In genomic region chr7:43240565-43240964, GRCh38 we compare ENCODE assay signal across 16 cellular contexts.
DNase-seq lines count a peak whose midpoint lies in the region; ATAC-seq, FAIRE-seq and TF ChIP-seq lines count a peak whose summit lies in the region.
"Had no signal": no experiment of that assay in that cellular context is flagged by ENCODE, and none has a peak within 500 bp of the region (broad histone marks: within the 10 kb centered on the region; RNA-seq: fewer than 3 reads in every experiment).

No MANE protein-coding gene starts in this region.

- H4K20me1 ChIP-seq in H1 (replicated peaks in 1 of 2; ENCODE audit: control insufficient read depth in 1 of 2, insufficient read depth in 2 of 2, low read length in 2 of 2): no peaks in the 10 kb centered on the region
- H4K20me1 ChIP-seq: BLaER1 had no signal

- peak overlapping the region; percentile 18 for H2BK120ac ChIP-seq in H1 (replicated peaks; ENCODE audit: low read depth, low read length)
- H2BK120ac ChIP-seq in mesendoderm (ENCODE audit: low read depth, low read length): no peak overlapping the region

- peak; percentile 53 for DNase-seq in DMS53 (lab: John Stamatoyannopoulos, UW)
- DNase-seq in DMS53 treated with DMSO at 0.1 percent for 48 hours (lab: John Stamatoyannopoulos, UW; ENCODE audit: unreplicated experiment): no peak
- no peak for DNase-seq in H1 (ENCODE audit: low read depth in 1 of 2, low spot score in 2 of 2)
- no peak for DNase-seq in mesendoderm
- no peak for DNase-seq in stimulated activated effector memory CD8-positive, alpha-beta T cell treated with anti-CD3 and anti-CD28 coated beads, Interleukin-12 subunit alpha, Interleukin-12 subunit beta, amount 100 ng/mL, for 72 hours (ENCODE audit: low spot score in 2 of 2)
- no peak for DNase-seq in colonic mucosa
- no peak for DNase-seq in activated CD4-positive, alpha-beta T cell treated with anti-CD3 and anti-CD28 coated beads, Interleukin-2, amount 50 U/mL, for 4 hours
- DNase-seq: 8988T; Calu3; CD8-positive, alpha-beta T cell had no signal

- H3K23ac ChIP-seq in H1 (ENCODE audit: insufficient read length) (no peak overlapping the region), mesendoderm (ENCODE audit: low read length) (no peak overlapping the region)

- intact Hi-C loops in colonic mucosa (cut with DNase I): no loop called here

- CTCF ChIA-PET in H1 (lab: Charles Lee; ENCODE audit: partially characterized antibody): interaction anchor here (1.3 to 1.5 kb wide), 2 partner anchors 8 to 21 kb away, joined by 4 to 5 read pairs; no protein-coding TSS in a partner anchor

- TF ChIP-seq RAD21 in H1 (IDR thresholded peaks at IDR 0.05 in 1 of 2, conservative IDR thresholded peaks at IDR 0.05 in 1 of 2; ENCODE audit: low read depth in 2 of 2, low read length in 2 of 2): no peak

- H3K4ac ChIP-seq in H1 (replicated peaks; ENCODE audit: insufficient read length, low read depth, low read length): no peak overlapping the region
- no peak overlapping the region for H3K4ac ChIP-seq in mesendoderm (ENCODE audit: low read depth, low read length)

- no peak overlapping the region for H3K14ac ChIP-seq in H1 (ENCODE audit: insufficient read length)

- H3K27ac ChIP-seq in H1 (ENCODE audit: low read depth, low read length) (no peak overlapping the region), mesendoderm (ENCODE audit: low read depth, low read length) (no peak overlapping the region), colonic mucosa (no peak overlapping the region)
- H3K27ac ChIP-seq: BLaER1 had no signal

- no peak overlapping the region; the same call in 1 of the 2 replicates for H2AK5ac ChIP-seq in H1 (ENCODE audit: low read depth, low read length)
- peak overlapping the region; percentile 69 for H2AK5ac ChIP-seq in mesendoderm (ENCODE audit: low read length)

- H3K36me3 Mint-ChIP-seq in stimulated activated effector memory CD8-positive, alpha-beta T cell treated with anti-CD3 and anti-CD28 coated beads, Interleukin-12 subunit alpha, Interleukin-12 subunit beta, amount 100 ng/mL, for 72 hours: no peaks in the 10 kb centered on the region
- H3K36me3 Mint-ChIP-seq: CD8-positive, alpha-beta T cell had no signal

- TF ChIP-seq POLR2A in H1 (IDR thresholded peaks at IDR 0.05; ENCODE audit: control extremely low read depth in 1 of 2, low read depth in 2 of 2, low read length in 2 of 2): no peak

- H4K5ac ChIP-seq in H1 (ENCODE audit: insufficient read length, low read depth, low read length) (no peak overlapping the region), mesendoderm (ENCODE audit: low read length) (no peak overlapping the region)

- peak overlapping the region; percentile 62; the same call in 1 of the 2 replicates for H2BK12ac ChIP-seq in H1 (ENCODE audit: low read depth, low read length)

- H3K27me3 ChIP-seq in H1 (replicated peaks in 1 of 4; ENCODE audit: control insufficient read depth in 3 of 4, extremely low read depth in 1 of 4, insufficient read depth in 3 of 4, low read length in 3 of 4) (no peaks in the 10 kb centered on the region), mesendoderm (ENCODE audit: insufficient read depth, low read length, poor library complexity) (no peaks in the 10 kb centered on the region), colonic mucosa (no peaks in the 10 kb centered on the region)
- H3K27me3 ChIP-seq: BLaER1 had no signal

- H3K4me3 ChIP-seq in H1 (ENCODE audit: extremely low read depth in 1 of 4, insufficient read depth in 2 of 4, low read depth in 3 of 4, low read length in 4 of 4) (no peak overlapping the region), mesendoderm (ENCODE audit: low read length) (no peak overlapping the region), colonic mucosa (no peak overlapping the region)
- H3K4me3 ChIP-seq: BLaER1, HAP-1 had no signal

- H3K79me1 ChIP-seq in H1 (ENCODE audit: low read depth, low read length): no peaks in the 10 kb centered on the region; the same call in 1 of the 2 replicates
- H3K79me1 ChIP-seq in mesendoderm (ENCODE audit: low read length): no peaks in the 10 kb centered on the region

- peaks cover 1% of the 10 kb centered on the region; the same call in 1 of the 2 replicates for H3K23me2 ChIP-seq in H1 (ENCODE audit: low read depth, low read length)

- no peaks in the 10 kb centered on the region for H3K9me3 Mint-ChIP-seq in stimulated activated effector memory CD8-positive, alpha-beta T cell treated with anti-CD3 and anti-CD28 coated beads, Interleukin-12 subunit alpha, Interleukin-12 subunit beta, amount 100 ng/mL, for 72 hours
- H3K9me3 Mint-ChIP-seq: CD8-positive, alpha-beta T cell had no signal

- H3K9me3 ChIP-seq in H1 (ENCODE audit: insufficient read depth in 2 of 2, low read depth in 1 of 2, low read length in 1 of 2) (no peaks in the 10 kb centered on the region), colonic mucosa (no peaks in the 10 kb centered on the region)
- H3K9me3 ChIP-seq: BLaER1, HAP-1 had no signal

- H4K91ac ChIP-seq in H1 (replicated peaks; ENCODE audit: insufficient read length, low read length): no peak overlapping the region

- no peak overlapping the region for H4K8ac ChIP-seq in H1 (ENCODE audit: extremely low read depth, insufficient read depth, low read length)
- H4K8ac ChIP-seq in mesendoderm (ENCODE audit: low read depth, low read length): no peak overlapping the region

- no peak overlapping the region for H2AFZ ChIP-seq in H1 (ENCODE audit: low read length)

- H3K27ac Mint-ChIP-seq in stimulated activated effector memory CD8-positive, alpha-beta T cell treated with anti-CD3 and anti-CD28 coated beads, Interleukin-12 subunit alpha, Interleukin-12 subunit beta, amount 100 ng/mL, for 72 hours: no peak overlapping the region
- H3K27ac Mint-ChIP-seq: CD8-positive, alpha-beta T cell had no signal

- H3K36me3 ChIP-seq in H1 (ENCODE audit: control insufficient read depth in 2 of 4, insufficient read depth in 4 of 4, low read length in 3 of 4) (no peaks in the 10 kb centered on the region), mesendoderm (ENCODE audit: control insufficient read depth, insufficient read depth, low read length) (no peaks in the 10 kb centered on the region), colonic mucosa (no peaks in the 10 kb centered on the region)
- H3K36me3 ChIP-seq: BLaER1, HAP-1 had no signal

- POLR2A ChIA-PET in H1 (lab: Charles Lee; ENCODE audit: partially characterized antibody): interaction anchor here (1.0 kb wide), 1 partner anchor 12 kb away, joined by 4 read pairs; no protein-coding TSS in a partner anchor

- H3K9ac ChIP-seq in H1 (replicated peaks in 1 of 4; ENCODE audit: extremely low read depth in 1 of 4, low read depth in 3 of 4, low read length in 3 of 4) (no peak overlapping the region), mesendoderm (ENCODE audit: low read length) (no peak overlapping the region), colonic mucosa (ENCODE audit: low read depth in 2 of 2, low read length in 2 of 2) (no peak overlapping the region)
- H3K9ac ChIP-seq: BLaER1 had no signal

- H3K4me2 ChIP-seq in H1 (ENCODE audit: insufficient read depth in 1 of 2, low read depth in 2 of 2, low read length in 2 of 2) (no peak overlapping the region), mesendoderm (ENCODE audit: low read length) (no peak overlapping the region)
- H3K4me2 ChIP-seq: BLaER1 had no signal

- H2BK5ac ChIP-seq in H1 (ENCODE audit: low read depth, low read length) (0 out of 2 replicates have a peak overlapping the region, but pooled peaks have one; percentile 14), mesendoderm (ENCODE audit: low read length) (no peak overlapping the region)

- TF ChIP-seq CTCF in H1 (IDR thresholded peaks at IDR 0.05; ENCODE audit: control extremely low read depth in 1 of 3, insufficient read depth in 1 of 3, low read depth in 1 of 3, low read length in 3 of 3) (no peak), colonic mucosa (IDR thresholded peaks at IDR 0.05) (no peak)

- no peak for TF ChIP-seq EP300 in H1 (IDR thresholded peaks at IDR 0.05; ENCODE audit: borderline replicate concordance in 1 of 2, low read depth in 2 of 2, low read length in 2 of 2)

- H2BK20ac ChIP-seq in H1 (ENCODE audit: low read length): peak overlapping the region; percentile 88; the same call in 1 of the 2 replicates

- no peak overlapping the region for H3K18ac ChIP-seq in H1 (ENCODE audit: extremely low read depth, low read length)
- no peak overlapping the region for H3K18ac ChIP-seq in mesendoderm (ENCODE audit: low read length)

- WGBS in H1 (ENCODE audit: extremely low coverage in 1 of 2, insufficient coverage in 1 of 2, insufficient read length in 1 of 2, insufficient replicate concordance in 2 of 2, low coverage in 1 of 2, low lambda C conversion rate in 2 of 2, missing lambda C conversion rate in 1 of 2), 2 experiments: 86% methylated on average over 6 of the region's 6 CpGs; no CpG with 5 or more reads in 1 of the 2 experiments
- WGBS in mesendoderm (ENCODE audit: extremely low coverage, insufficient coverage, low lambda C conversion rate): no CpG with 5 or more reads among the region's 6 CpGs

- H3K4me1 ChIP-seq in H1 (replicated peaks in 1 of 4; ENCODE audit: control insufficient read depth in 3 of 4, insufficient read depth in 4 of 4, low read length in 3 of 4): peaks cover 0 to 15% (median 10%) of the 10 kb centered on the region in 4 experiments; a peak in 5 of 7 replicates
- H3K4me1 ChIP-seq in mesendoderm (ENCODE audit: control insufficient read depth, low read depth, low read length): peaks cover 9% of the 10 kb centered on the region
- no peaks in the 10 kb centered on the region for H3K4me1 ChIP-seq in colonic mucosa
- H3K4me1 ChIP-seq: HAP-1 had no signal

- H3K56ac ChIP-seq in H1 (replicated peaks; ENCODE audit: insufficient read length, low read depth, low read length) (no peak overlapping the region), mesendoderm (ENCODE audit: low read length) (peak overlapping the region; percentile 57)

- FAIRE-seq in H1 (lab: Jason Lieb, UNC): no peak
- FAIRE-seq: G401.6, GM12891, GM18507 had no signal

- peak; percentile 22 for ATAC-seq in stimulated activated effector memory CD8-positive, alpha-beta T cell treated with anti-CD3 and anti-CD28 coated beads, Interleukin-12 subunit alpha, Interleukin-12 subunit beta, amount 100 ng/mL, for 72 hours
- no peak for ATAC-seq in GM21367 (IDR thresholded peaks at IDR 0.05; ENCODE audit: unreplicated experiment)
- ATAC-seq: CD8-positive, alpha-beta T cell had no signal

- H3K4me3 Mint-ChIP-seq in stimulated activated effector memory CD8-positive, alpha-beta T cell treated with anti-CD3 and anti-CD28 coated beads, Interleukin-12 subunit alpha, Interleukin-12 subunit beta, amount 100 ng/mL, for 72 hours: no peak overlapping the region
- H3K4me3 Mint-ChIP-seq: CD8-positive, alpha-beta T cell had no signal

- H3K79me2 ChIP-seq in H1 (ENCODE audit: control insufficient read depth in 1 of 2, insufficient read depth in 2 of 2, low read length in 2 of 2) (no peaks in the 10 kb centered on the region), mesendoderm (ENCODE audit: control insufficient read depth, insufficient read depth, low read length) (no peaks in the 10 kb centered on the region)

- H2BK15ac ChIP-seq in H1 (ENCODE audit: low read length) (no peak overlapping the region), mesendoderm (replicated peaks; ENCODE audit: low read depth) (no peak overlapping the region)

- no peaks in the 10 kb centered on the region for H3K4me1 Mint-ChIP-seq in stimulated activated effector memory CD8-positive, alpha-beta T cell treated with anti-CD3 and anti-CD28 coated beads, Interleukin-12 subunit alpha, Interleukin-12 subunit beta, amount 100 ng/mL, for 72 hours

TF ChIP-seq in H1, 55 proteins besides CTCF, POLR2A, EP300 and RAD21 (continues in another document):
- TF ChIP-seq ASH2L (IDR thresholded peaks at IDR 0.05; ENCODE audit: low read length): no peak
